Comparison of ENCODE assay signal across 28 cellular contexts in genomic region chr4:40182041-40182440, GRCh38. TPM values are rescaled to one million over a fixed set of nuclear protein-coding genes. Genes with fewer than 3 reads are reported as not detected.
A peak's percentile ranks its signal among the peaks of the same experiment; 100 is the strongest.
DNase-seq lines count a peak whose midpoint lies in the region; ATAC-seq and TF ChIP-seq lines count a peak whose summit lies in the region.
"Had no signal": no experiment of that assay in that cellular context is flagged by ENCODE, and none has a peak within 500 bp of the region (broad histone marks: within the 10 kb centered on the region; RNA-seq: fewer than 3 reads in every experiment).

No MANE protein-coding gene starts in this region.

- CTCF ChIA-PET in activated B cell treated with CpG ODN at 0.5 μM for 24 hours (lab: Charles Lee) = no interaction called here

- no peak overlapping the region for H3K9ac ChIP-seq in BLaER1
- H3K9ac ChIP-seq: GM23248, parathyroid adenoma had no signal

- H3K27ac Mint-ChIP-seq in activated B cell treated with CpG ODN at 0.5 μM for 24 hours (peak overlapping the region; percentile 42), nephron progenitor cell (peak overlapping the region; percentile 66)
- H3K27ac Mint-ChIP-seq: activated naive CD8-positive, alpha-beta T cell treated with anti-CD3 and anti-CD28 coated beads, Interleukin-2, amount 50 U/mL, for 24 hours; T-helper 2 cell treated with Interferon-gamma antibody and Interleukin-4, amounts not matched to agents 5 μg/mL and 100 μg/mL, for 36 hours had no signal

- H3K4me1 Mint-ChIP-seq in activated B cell treated with CpG ODN at 0.5 μM for 24 hours (peaks cover 76% of the 10 kb centered on the region), nephron progenitor cell (peaks cover 33% of the 10 kb centered on the region)

- H3K4me3 Mint-ChIP-seq in activated B cell treated with CpG ODN at 0.5 μM for 24 hours (peak overlapping the region; percentile 7), nephron progenitor cell (no peak overlapping the region)
- H3K4me3 Mint-ChIP-seq: activated naive CD8-positive, alpha-beta T cell treated with anti-CD3 and anti-CD28 coated beads, Interleukin-2, amount 50 U/mL, for 24 hours; T-helper 2 cell treated with Interferon-gamma antibody and Interleukin-4, amounts not matched to agents 5 μg/mL and 100 μg/mL, for 36 hours had no signal

- H3K27ac ChIP-seq in BLaER1 (no peak overlapping the region), KOPT-K1 (ENCODE audit: low read depth, low read length, poor library complexity, severe bottlenecking) (peak overlapping the region; percentile 6), aorta (ENCODE audit: low read depth in 1 of 2, low read length in 2 of 2) (no peak overlapping the region)
- H3K27ac ChIP-seq: GM23248, parathyroid adenoma, right atrium auricular region had no signal

- DNase-seq in activated B cell treated with CpG ODN at 0.5 μM for 24 hours (no peak), nephron progenitor cell (no peak), aorta (no peak), NCI-H187 treated with DMSO at 0.1 percent for 48 hours (lab: John Stamatoyannopoulos, UW) (no peak), ecto neural progenitor cell (ENCODE audit: low spot score) (no peak), iPS-NIHi11 (ENCODE audit: low spot score) (no peak)
- DNase-seq: activated CD4-positive, alpha-beta T cell treated with anti-CD3 and anti-CD28 coated beads for 48 hours; activated naive CD8-positive, alpha-beta T cell treated with anti-CD3 and anti-CD28 coated beads, Interleukin-2, amount 50 U/mL, for 24 hours; activated T-cell treated with anti-CD3 and anti-CD28 coated beads, Interleukin-2, amount 50 U/mL, for 48 hours; Calu3; DMS79 treated with DMSO at 0.1 percent for 48 hours; GM23248; KG1; NCI-H1436; NCI-H446 treated with DMSO at 0.1 percent for 48 hours; NCI-H82; OCI-M1; Right ventricle myocardium superior; stimulated activated CD4-positive, alpha-beta T cell treated with anti-CD3 and anti-CD28 coated beads, Interleukin-4, amount 100 ng/mL, for 24 hours; stimulated activated naive CD4-positive, alpha-beta T cell treated with Interleukin-2 at 50 U/mL for 16 hours had no signal

- H3K9me3 ChIP-seq in BLaER1 (no peaks in the 10 kb centered on the region), KOPT-K1 (ENCODE audit: insufficient read depth, low read length, poor library complexity, severe bottlenecking) (no peaks in the 10 kb centered on the region), aorta (ENCODE audit: control insufficient read depth, low read length) (no peaks in the 10 kb centered on the region)
- H3K9me3 ChIP-seq: right atrium auricular region had no signal

- TF ChIP-seq CTCF in activated B cell treated with CpG ODN at 0.5 μM for 24 hours (IDR thresholded peaks at IDR 0.05) (no peak), nephron progenitor cell (IDR thresholded peaks at IDR 0.05) (no peak)

- no peak for ATAC-seq in activated B cell treated with CpG ODN at 0.5 μM for 24 hours (ENCODE audit: low read depth)
- no peak for ATAC-seq in aorta (ENCODE audit: low FRiP score)
- ATAC-seq: activated naive CD8-positive, alpha-beta T cell treated with anti-CD3 and anti-CD28 coated beads, Interleukin-2, amount 50 U/mL, for 24 hours had no signal

- no peaks in the 10 kb centered on the region for H3K27me3 Mint-ChIP-seq in activated B cell treated with CpG ODN at 0.5 μM for 24 hours
- H3K27me3 Mint-ChIP-seq in nephron progenitor cell (ENCODE audit: low read depth, poor library complexity) = no peaks in the 10 kb centered on the region
- H3K27me3 Mint-ChIP-seq: activated naive CD8-positive, alpha-beta T cell treated with anti-CD3 and anti-CD28 coated beads, Interleukin-2, amount 50 U/mL, for 24 hours had no signal

- H3K4me3 ChIP-seq in BLaER1 = no peak overlapping the region
- H3K4me3 ChIP-seq in aorta (ENCODE audit: low read length in 2 of 2) = no peak overlapping the region
- H3K4me3 ChIP-seq: GM23248, right atrium auricular region had no signal

- H4K20me1 ChIP-seq in BLaER1 = no peaks in the 10 kb centered on the region

- 76 to 79% methylated on average over 4 of the region's 4 CpGs for WGBS in aorta, 2 donors

- H3K4me1 ChIP-seq in BLaER1 (peaks cover 45% of the 10 kb centered on the region), aorta (ENCODE audit: control insufficient read depth in 1 of 2, insufficient read depth in 2 of 2, low read length in 2 of 2) (no peaks in the 10 kb centered on the region)
- H3K4me1 ChIP-seq: parathyroid adenoma, right atrium auricular region had no signal

- intact Hi-C loops in activated B cell treated with CpG ODN at 0.5 μM for 24 hours (cut with micrococcal nuclease) = no loop called here
- intact Hi-C loops in aorta (cut with DNase I) = no loop called here

- POLR2A ChIA-PET in activated B cell treated with CpG ODN at 0.5 μM for 24 hours (lab: Charles Lee) = interaction anchor here (0.6 to 11.7 kb wide), 6 partner anchors 9 to 486 kb away, joined by 3 to 457 read pairs (median 31); partner anchors contain the start of gene RHOH

- H3K36me3 ChIP-seq in BLaER1 (no peaks in the 10 kb centered on the region), KOPT-K1 (ENCODE audit: insufficient read depth, low read length) (no peaks in the 10 kb centered on the region), aorta (ENCODE audit: control insufficient read depth in 1 of 2, insufficient read depth in 2 of 2, low read length in 1 of 2) (no peaks in the 10 kb centered on the region)
- H3K36me3 ChIP-seq: right atrium auricular region had no signal

- H3K36me3 Mint-ChIP-seq in activated B cell treated with CpG ODN at 0.5 μM for 24 hours (ENCODE audit: low read depth) = no peaks in the 10 kb centered on the region
- H3K36me3 Mint-ChIP-seq in nephron progenitor cell (ENCODE audit: low read depth) = no peaks in the 10 kb centered on the region

- H3K9me3 Mint-ChIP-seq in activated B cell treated with CpG ODN at 0.5 μM for 24 hours (no peaks in the 10 kb centered on the region), nephron progenitor cell (peaks cover 9% of the 10 kb centered on the region)
- H3K9me3 Mint-ChIP-seq: activated naive CD8-positive, alpha-beta T cell treated with anti-CD3 and anti-CD28 coated beads, Interleukin-2, amount 50 U/mL, for 24 hours; CD14-positive monocyte; T-helper 2 cell treated with Interferon-gamma antibody and Interleukin-4, amounts not matched to agents 5 μg/mL and 100 μg/mL, for 36 hours had no signal

- H3K4me2 ChIP-seq in BLaER1 = peak overlapping the region; percentile 2; the same call in 1 of the 2 replicates

- H3K27me3 ChIP-seq in BLaER1 = no peaks in the 10 kb centered on the region
- H3K27me3 ChIP-seq in aorta (ENCODE audit: control insufficient read depth in 1 of 2, insufficient read depth in 2 of 2, low read length in 1 of 2) = no peaks in the 10 kb centered on the region
- H3K27me3 ChIP-seq: right atrium auricular region had no signal

RNA-seq across cellular contexts. Expression of gene RHOH, which starts 14.8 kb away (rescaled TPM):
- total RNA-seq in activated B cell treated with CpG ODN at 0.5 μM for 24 hours (174 and 183 TPM in 2 replicates), aorta (1 to 10 TPM; 3.3 to 4.1 TPM)
- 1 to 10 TPM in 1 of 2 donors, under 1 TPM in 1; 0.74 to 3.3 TPM for polyA plus RNA-seq in aorta
- total RNA-seq: Calu3, fibroblast of lung, GM23248 had no signal
- polyA plus RNA-seq: fibroblast of lung, GM23248, neural cell had no signal

Comparison
In these comparisons a context has a peak if more than half of its experiments do, and no peak if none do; other contexts are left out.
1. RNA of gene RHOH, which starts 14.8 kb away (total RNA-seq): 174 to 183 TPM in activated B cell treated with CpG ODN at 0.5 μM for 24 hours; 3.3 to 4.1 TPM in aorta; every median in the first group is over 10 times any median in the second.